Comparison of ENCODE assay signal across 8 cellular contexts in the genomic region with DNA sequence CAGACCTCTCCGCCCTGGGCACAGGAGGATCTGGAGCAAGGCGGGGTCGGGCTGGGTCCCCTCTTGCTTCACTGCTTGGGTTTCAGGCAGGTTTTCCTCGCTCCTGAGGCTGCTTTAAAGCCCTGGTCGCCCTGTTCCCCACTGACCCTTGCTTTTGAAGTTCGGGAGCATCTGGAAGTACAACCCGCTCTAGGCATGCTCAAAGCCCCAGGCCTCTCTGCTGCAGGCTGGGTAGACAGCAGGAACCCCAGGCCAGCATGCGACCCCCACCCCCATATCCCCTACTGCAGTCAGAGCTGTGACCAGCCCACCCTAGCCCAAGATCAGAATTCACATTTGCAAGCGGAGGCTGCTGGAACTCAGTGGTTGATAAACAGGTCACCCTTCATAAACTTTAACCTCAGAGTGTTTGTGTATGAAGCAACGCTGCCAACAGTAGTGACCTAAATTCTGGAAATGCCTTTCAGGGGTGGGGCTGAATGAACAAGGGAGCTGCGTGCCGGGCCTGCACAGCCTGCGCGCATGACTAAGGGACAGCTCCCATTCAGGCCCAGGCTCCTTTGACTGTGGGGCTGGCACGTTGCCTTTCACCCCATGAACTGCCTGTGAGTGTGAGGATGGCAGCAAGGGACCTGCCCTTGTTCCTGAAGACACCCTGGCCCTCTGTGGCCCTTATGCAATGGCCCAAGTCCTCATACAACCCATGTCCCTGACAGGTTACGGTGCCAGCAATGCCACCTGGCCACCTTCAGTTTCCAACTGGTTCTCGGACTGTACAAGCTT. TPM values are rescaled to one million over a fixed set of nuclear protein-coding genes. Genes with fewer than 3 reads are reported as not detected.
A peak's percentile ranks its signal among the peaks of the same experiment; 100 is the strongest.
DNase-seq lines count a peak whose midpoint lies in the region; ATAC-seq and TF ChIP-seq lines count a peak whose summit lies in the region.

No MANE protein-coding gene starts in this region.

- TF ChIP-seq CTCF in WTC11 (IDR thresholded peaks at IDR 0.05) (no peak), heart right ventricle (IDR thresholded peaks at IDR 0.05) (no peak), retinal pigment epithelial cell (conservative IDR thresholded peaks at IDR 0.05; ENCODE audit: low read depth, low read length) (no peak)

- H3K27me3 ChIP-seq in heart right ventricle (no peaks in the 10 kb centered on the region), Karpas-422 (ENCODE audit: low read length) (no peaks in the 10 kb centered on the region)

- DNase-seq in ELR (ENCODE audit: low read depth) (peak; percentile 97), WTC11 (ENCODE audit: low spot score) (no peak), heart right ventricle (peak; percentile 72 to 73), retinal pigment epithelial cell (ENCODE audit: low read depth) (peak; percentile 86), GF-D8 (lab: John Stamatoyannopoulos, UW) (no peak), Karpas-422 (no peak)

- intact Hi-C loops in heart right ventricle (cut with DNase I) = no loop called here

- no peak overlapping the region for H3K9ac ChIP-seq in Karpas-422 (ENCODE audit: low read length)

- H3K4me2 ChIP-seq in Karpas-422 (ENCODE audit: low read depth, low read length, poor library complexity, severe bottlenecking) = no peak overlapping the region

- WGBS in heart right ventricle, 2 donors = 50 to 56% methylated on average over 17 of the region's 17 CpGs

- H3K36me3 Mint-ChIP-seq in WTC11 = no peaks in the 10 kb centered on the region

- no peaks in the 10 kb centered on the region for H3K9me3 Mint-ChIP-seq in WTC11

- H3K4me3 ChIP-seq in heart right ventricle = no peak overlapping the region
- H3K4me3 ChIP-seq in retinal pigment epithelial cell (ENCODE audit: low read length) = no peak overlapping the region
- no peak overlapping the region for H3K4me3 ChIP-seq in Karpas-422 (ENCODE audit: low read length)

- CTCF ChIA-PET in WTC11 (lab: Charles Lee) = interaction anchor here (0.9 to 1.7 kb wide), 4 partner anchors 10 to 111 kb away, joined by 3 to 8 read pairs (median 6); no protein-coding TSS in a partner anchor

- H3K79me2 ChIP-seq in Karpas-422 (ENCODE audit: low read length) = no peaks in the 10 kb centered on the region

- no peaks in the 10 kb centered on the region for H4K20me1 ChIP-seq in Karpas-422 (ENCODE audit: insufficient read depth, low read depth, low read length)

- no peaks in the 10 kb centered on the region for H3K9me2 ChIP-seq in Karpas-422 (replicated peaks; ENCODE audit: insufficient read depth, low read length)

- H3K36me3 ChIP-seq in heart right ventricle (no peaks in the 10 kb centered on the region), Karpas-422 (ENCODE audit: insufficient read depth, low read length) (no peaks in the 10 kb centered on the region)

- H3K4me1 ChIP-seq in heart right ventricle = peaks cover 11 to 38% (median 30%) of the 10 kb centered on the region in 9 donors
- no peaks in the 10 kb centered on the region for H3K4me1 ChIP-seq in Karpas-422 (ENCODE audit: low read length)

- no peak overlapping the region for H2AFZ ChIP-seq in Karpas-422 (ENCODE audit: low read length)

- 0 out of 2 replicates have a peak overlapping the region, but pooled peaks have one; percentile 86 for H3K27ac Mint-ChIP-seq in WTC11

- H3K27ac ChIP-seq in heart right ventricle (peak overlapping the region in 6 of 10 donors; percentile 25 to 55 (median 40)), Karpas-422 (ENCODE audit: low read length) (no peak overlapping the region)

- peak; percentile 21 for ATAC-seq in WTC11
- ATAC-seq in heart right ventricle = peak; percentile 82 to 94 (median 88)
- no peak for ATAC-seq in HG03469 (IDR thresholded peaks at IDR 0.05; ENCODE audit: unreplicated experiment)
- no peak for ATAC-seq in GM21423 (IDR thresholded peaks at IDR 0.05; ENCODE audit: unreplicated experiment)

- peaks cover 43% of the 10 kb centered on the region for H3K4me1 Mint-ChIP-seq in WTC11

- H3K9me3 ChIP-seq in heart right ventricle (no peaks in the 10 kb centered on the region), Karpas-422 (ENCODE audit: low read length) (no peaks in the 10 kb centered on the region)

- peaks cover 3% of the 10 kb centered on the region for H3K27me3 Mint-ChIP-seq in WTC11 (ENCODE audit: low read depth)

- 0 out of 2 replicates have a peak overlapping the region, but pooled peaks have one; percentile 9 for H3K4me3 Mint-ChIP-seq in WTC11

- POLR2A ChIA-PET in WTC11 (lab: Charles Lee) = no interaction called here

TF ChIP-seq in WTC11, 78 proteins besides CTCF, POLR2A, EP300 and RAD21 (continues in another document):
- TF ChIP-seq, protein P1, sequence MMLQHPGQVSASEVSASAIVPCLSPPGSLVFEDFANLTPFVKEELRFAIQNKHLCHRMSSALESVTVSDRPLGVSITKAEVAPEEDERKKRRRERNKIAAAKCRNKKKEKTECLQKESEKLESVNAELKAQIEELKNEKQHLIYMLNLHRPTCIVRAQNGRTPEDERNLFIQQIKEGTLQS (CRISPR knock-in tag; conservative IDR thresholded peaks at IDR 0.05) = no peak
- TF ChIP-seq ARID4B (CRISPR knock-in tag; IDR thresholded peaks at IDR 0.05; ENCODE audit: borderline replicate concordance) (no peak), ERG (CRISPR knock-in tag; IDR thresholded peaks at IDR 0.05) (no peak), STAT6 (CRISPR knock-in tag; conservative IDR thresholded peaks at IDR 0.05; ENCODE audit: low read depth) (no peak), GABPB1 (CRISPR knock-in tag; IDR thresholded peaks at IDR 0.05) (peak; percentile 71; the same call in 1 of the 2 replicates), ESRRA (CRISPR knock-in tag; IDR thresholded peaks at IDR 0.05; ENCODE audit: borderline replicate concordance) (no peak), CREB1 (CRISPR knock-in tag; IDR thresholded peaks at IDR 0.05) (no peak)

RNA-seq across cellular contexts. Expression of gene PROSER2, which starts 52.5 kb away (rescaled TPM):
- total RNA-seq in WTC11 (2021) (7.3 to 8.7 TPM (median 8.5 TPM) in 3 replicates), heart right ventricle (1 to 10 TPM in 2 of 10 donors, under 1 TPM in 8; 0.34 to 1.6 (median 0.76) TPM)
- under 1 TPM; 0.51 to 0.80 TPM for polyA plus RNA-seq in heart right ventricle
- total RNA-seq in Karpas-422 (2014; rRNA removed; shearing (Covaris generic); ENCODE audit: low replicate concordance) = not detected in 2 replicates

Comparison
In these comparisons a context has a peak if more than half of its experiments do, and no peak if none do; other contexts are left out.
1. DNase-seq: peak in ELR (single experiment), heart right ventricle (2 of 2) and retinal pigment epithelial cell (single experiment); none in WTC11 (single experiment), GF-D8 (single experiment) and Karpas-422 (single experiment).
2. ATAC-seq: peak in WTC11 (single experiment) and heart right ventricle (8 of 8); none in HG03469 (single experiment) and GM21423 (single experiment).